19 cellular contexts compared by ENCODE assay signal in the genomic region with DNA sequence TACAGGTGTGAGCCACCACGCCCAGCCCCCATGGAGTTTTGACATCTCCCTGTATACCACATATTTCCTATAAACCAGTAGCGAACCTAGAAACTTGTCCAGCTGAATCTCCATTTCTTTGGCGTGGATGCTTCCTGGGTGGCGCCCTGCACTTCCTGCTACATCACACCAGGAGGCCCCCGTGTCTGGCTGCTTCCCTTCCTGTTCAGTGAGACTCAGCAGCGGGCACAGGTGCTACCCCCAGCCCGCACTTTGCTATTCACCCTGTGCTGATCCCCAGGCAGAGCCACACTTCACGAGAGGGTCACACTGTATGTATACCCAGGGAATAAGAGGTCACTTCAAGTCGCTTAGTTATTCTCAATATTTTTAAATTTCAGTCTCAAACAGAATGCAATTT. TPM values are rescaled to one million over a fixed set of nuclear protein-coding genes. Genes with fewer than 3 reads are reported as not detected.
DNase-seq lines count a peak whose midpoint lies in the region; ATAC-seq, FAIRE-seq and TF ChIP-seq lines count a peak whose summit lies in the region.
"Had no signal": no experiment of that assay in that cellular context is flagged by ENCODE, and none has a peak within 500 bp of the region (broad histone marks: within the 10 kb centered on the region; RNA-seq: fewer than 3 reads in every experiment).

No MANE protein-coding gene starts in this region.

- in situ Hi-C loops in HepG2 (cut with HindIII; ENCODE audit: extremely low pct_ligation_motif_present, low pct_unique_long_range_greater_than_20kb), result no loop called here

- TF ChIP-seq RAD21 in HepG2 (CRISPR knock-in tag; IDR thresholded peaks at IDR 0.05), result no peak

- no peaks in the 10 kb centered on the region for H4K20me1 ChIP-seq in HepG2 (ENCODE audit: insufficient read depth, low read length)
- H4K20me1 ChIP-seq: BLaER1 had no signal

- no peaks in the 10 kb centered on the region for H3K79me2 ChIP-seq in HepG2 (ENCODE audit: insufficient read depth, low read length)

- TF ChIP-seq POLR2A in HepG2 (IDR thresholded peaks at IDR 0.05; ENCODE audit: insufficient read depth in 1 of 2, low read depth in 2 of 2, low read length in 2 of 2), result no peak
- no peak for TF ChIP-seq POLR2A in erythroblast (IDR thresholded peaks at IDR 0.05; ENCODE audit: low read length)

- H3K27me3 ChIP-seq in HepG2 (ENCODE audit: control insufficient read depth in 1 of 2, insufficient read depth in 2 of 2, low read length in 2 of 2), result peaks cover 0 to 40% of the 10 kb centered on the region in 2 experiments; a peak in 4 of 5 replicates
- H3K27me3 ChIP-seq: BLaER1, Peyer's patch, testis had no signal

- TF ChIP-seq EP300 in HepG2 (IDR thresholded peaks at IDR 0.05; ENCODE audit: low read depth in 2 of 2, low read length in 2 of 2), result no peak
- no peak for TF ChIP-seq EP300 in HepG2 (CRISPR knock-in tag; IDR thresholded peaks at IDR 0.05; ENCODE audit: borderline replicate concordance)

- TF ChIP-seq CTCF in GM10248 (IDR thresholded peaks at IDR 0.05; ENCODE audit: control extremely low read depth, extremely low read depth, low read depth, missing control alignments) (peak; percentile 18), HepG2 (CRISPR knock-in tag; IDR thresholded peaks at IDR 0.05) (peak; percentile 30; the same call in 1 of the 2 replicates)

- ATAC-seq in HepG2, result peak; percentile 56
- ATAC-seq in activated CD4-positive, CD25-positive, alpha-beta regulatory T cell treated with anti-CD3 and anti-CD28 coated beads, Interleukin-2, amount 50 U/mL, for 24 hours, result no peak
- ATAC-seq: activated T-cell treated with anti-CD3 and anti-CD28 coated beads, Interleukin-2, amount 50 U/mL, for 72 hours; WTC11 had no signal

- CTCF ChIA-PET in GM10248 (lab: Yijun Ruan, JAX) (no interaction called here), HepG2 (lab: Yijun Ruan, JAX; ENCODE audit: low intra/inter-chr PET ratio, low total read pairs) (no interaction called here)

- no peak for FAIRE-seq in HepG2 (lab: Jason Lieb, UNC)

- BruUV-seq in HepG2 (replicated peaks; lab: Mats Ljungman, UMichigan), result no TSS peak

- H3K27ac ChIP-seq in HepG2 (ENCODE audit: extremely low read length, insufficient read depth, low read length), result no peak overlapping the region
- H3K27ac ChIP-seq: BLaER1, Peyer's patch, testis had no signal

- H3K4me2 ChIP-seq in HepG2 (ENCODE audit: low read depth, low read length), result no peak overlapping the region
- H3K4me2 ChIP-seq: BLaER1 had no signal

- intact Hi-C loops in HepG2 (cut with micrococcal nuclease; ENCODE audit: unreplicated experiment), result no loop called here

- H3K9ac ChIP-seq in HepG2 (ENCODE audit: insufficient read depth, low read depth, low read length), result no peak overlapping the region
- H3K9ac ChIP-seq: BLaER1 had no signal

- DNase-seq in CD1c-positive myeloid dendritic cell (ENCODE audit: extremely low spot score) (peak; percentile 15), GM10248 (ENCODE audit: extremely low spot score) (no peak), UCSD-AML1 (lab: John Stamatoyannopoulos, UW; ENCODE audit: unreplicated experiment) (peak; percentile 26), HepG2 (ENCODE audit: low spot score) (no peak), erythroblast (lab: John Stamatoyannopoulos, UW) (no peak), SKM-1 treated with dmso at 0.1 percent for 144 hours (lab: John Stamatoyannopoulos, UW; ENCODE audit: unreplicated experiment) (no peak), Ammon's horn (ENCODE audit: low spot score) (no peak)
- DNase-seq: anterior cingulate cortex, DMS79, immature natural killer cell, mammary epithelial cell, NCI-H748 treated with DMSO at 0.1 percent for 48 hours, nephron progenitor cell, testis had no signal

- WGBS in HepG2 (ENCODE audit: low lambda C conversion rate), result 37% methylated on average over 9 of the region's 9 CpGs

- H3K9me3 ChIP-seq in HepG2 (ENCODE audit: low read length), result no peaks in the 10 kb centered on the region
- H3K9me3 ChIP-seq: Peyer's patch, testis had no signal

- H3K4me1 ChIP-seq in HepG2 (ENCODE audit: insufficient read depth, low read length), result peaks cover 17% of the 10 kb centered on the region
- H3K4me1 ChIP-seq: Peyer's patch, testis had no signal

- no peaks in the 10 kb centered on the region for H3K36me3 ChIP-seq in HepG2 (replicated peaks in 1 of 2; ENCODE audit: control insufficient read depth in 1 of 2, insufficient read depth in 2 of 2, low read length in 2 of 2)
- H3K36me3 ChIP-seq: BLaER1, Peyer's patch had no signal

- H2AFZ ChIP-seq in HepG2 (ENCODE audit: low read length), result no peak overlapping the region

- POLR2A ChIA-PET in GM10248 (lab: Yijun Ruan, JAX) (no interaction called here), HepG2 (lab: Yijun Ruan, JAX) (no interaction called here)

- no peak overlapping the region for H3K4me3 ChIP-seq in HepG2 (replicated peaks in 1 of 3; ENCODE audit: insufficient read depth in 1 of 3, low read depth in 2 of 3, low read length in 3 of 3)
- H3K4me3 ChIP-seq: BLaER1, Peyer's patch, testis had no signal

TF ChIP-seq in HepG2, 621 proteins besides CTCF, POLR2A, EP300 and RAD21:
- TF ChIP-seq ZNF441 (CRISPR knock-in tag; IDR thresholded peaks at IDR 0.05; ENCODE audit: borderline replicate concordance) (no peak), STAG1 (CRISPR knock-in tag; IDR thresholded peaks at IDR 0.05) (0 out of 2 replicates have a peak, but pooled peaks have one; percentile 18), GABPA (IDR thresholded peaks at IDR 0.05; ENCODE audit: low read depth, low read length) (no peak), GABPA (CRISPR knock-in tag; IDR thresholded peaks at IDR 0.05; ENCODE audit: low read depth) (peak; percentile 32; the same call in 1 of the 2 replicates)
- TF ChIP-seq, protein P1, sequence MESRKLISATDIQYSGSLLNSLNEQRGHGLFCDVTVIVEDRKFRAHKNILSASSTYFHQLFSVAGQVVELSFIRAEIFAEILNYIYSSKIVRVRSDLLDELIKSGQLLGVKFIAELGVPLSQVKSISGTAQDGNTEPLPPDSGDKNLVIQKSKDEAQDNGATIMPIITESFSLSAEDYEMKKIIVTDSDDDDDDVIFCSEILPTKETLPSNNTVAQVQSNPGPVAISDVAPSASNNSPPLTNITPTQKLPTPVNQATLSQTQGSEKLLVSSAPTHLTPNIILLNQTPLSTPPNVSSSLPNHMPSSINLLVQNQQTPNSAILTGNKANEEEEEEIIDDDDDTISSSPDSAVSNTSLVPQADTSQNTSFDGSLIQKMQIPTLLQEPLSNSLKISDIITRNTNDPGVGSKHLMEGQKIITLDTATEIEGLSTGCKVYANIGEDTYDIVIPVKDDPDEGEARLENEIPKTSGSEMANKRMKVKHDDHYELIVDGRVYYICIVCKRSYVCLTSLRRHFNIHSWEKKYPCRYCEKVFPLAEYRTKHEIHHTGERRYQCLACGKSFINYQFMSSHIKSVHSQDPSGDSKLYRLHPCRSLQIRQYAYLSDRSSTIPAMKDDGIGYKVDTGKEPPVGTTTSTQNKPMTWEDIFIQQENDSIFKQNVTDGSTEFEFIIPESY (CRISPR knock-in tag; IDR thresholded peaks at IDR 0.05), result 0 out of 2 replicates have a peak, but pooled peaks have one; percentile 11

RNA-seq across cellular contexts. Expression of a gene that starts 35.0 kb away (rescaled TPM):
- not detected in 2 replicates for total RNA-seq in HepG2 (2016; rRNA removed; fragmentation: Illumina TruSeq; extraction: Trizol)
- not detected in 2 replicates for total RNA-seq in HepG2 (2016; cell fraction: cytosol; rRNA removed; fragmentation: Illumina TruSeq; extraction: Trizol; ENCODE audit: low read depth)
- total RNA-seq in HepG2 (2016; cell fraction: insoluble cytoplasmic fraction; rRNA removed; fragmentation: Illumina TruSeq; extraction: Trizol), result not detected in 2 replicates
- not detected in 2 replicates for total RNA-seq in HepG2 (2016; cell fraction: membrane; rRNA removed; fragmentation: Illumina TruSeq; extraction: Trizol)
- not detected in 2 replicates for total RNA-seq in HepG2 (2016; cell fraction: nucleus; rRNA removed; fragmentation: Illumina TruSeq; extraction: Trizol)
- polyA plus RNA-seq in HepG2 (2011; rRNA removed), result not detected in 2 replicates
- not detected in 2 replicates for polyA plus RNA-seq in HepG2 (2011; cell fraction: cytosol; rRNA removed)
- not detected in 2 replicates for polyA plus RNA-seq in HepG2 (2011; cell fraction: nucleus; rRNA removed)
- polyA plus RNA-seq in HepG2 (2012), result not detected in 2 replicates
- not detected in 2 replicates for polyA plus RNA-seq in HepG2 (2016; cell fraction: cytosol; fragmentation: Illumina TruSeq; extraction: Trizol; ENCODE audit: low read depth)
- not detected in 2 replicates for polyA plus RNA-seq in HepG2 (2016; cell fraction: insoluble cytoplasmic fraction; fragmentation: Illumina TruSeq; extraction: Trizol; ENCODE audit: low read depth)
- polyA plus RNA-seq in HepG2 (2016; cell fraction: membrane; fragmentation: Illumina TruSeq; extraction: Trizol; ENCODE audit: low read depth), result not detected in 2 replicates
- not detected in 2 replicates for polyA plus RNA-seq in HepG2 (2016; cell fraction: nucleus; fragmentation: Illumina TruSeq; extraction: Trizol; ENCODE audit: insufficient read depth, low read depth)
- not detected in 2 replicates for polyA minus RNA-seq in HepG2 (2011; rRNA and poly(A)+ RNA removed; ENCODE audit: low replicate concordance)
- polyA minus RNA-seq in HepG2 (2011; cell fraction: cytosol; rRNA and poly(A)+ RNA removed), result not detected in 2 replicates
- not detected in 2 replicates for polyA minus RNA-seq in HepG2 (2011; cell fraction: nucleus; rRNA and poly(A)+ RNA removed)
- total RNA-seq: activated T-cell treated with anti-CD3 and anti-CD28 coated beads, Interleukin-2, amount 50 U/mL, for 72 hours had no signal
- polyA plus RNA-seq: immature natural killer cell had no signal

Comparison
In these comparisons a context has a peak if more than half of its experiments do, and no peak if none do; other contexts are left out.
1. DNase-seq: peak in CD1c-positive myeloid dendritic cell (single experiment) and UCSD-AML1 (single experiment); none in GM10248 (single experiment), HepG2 (single experiment), erythroblast (0 of 2), SKM-1 treated with dmso at 0.1 percent for 144 hours (single experiment) and Ammon's horn (single experiment).